ENCODE assay signal across 8 cellular contexts in the genomic region with DNA sequence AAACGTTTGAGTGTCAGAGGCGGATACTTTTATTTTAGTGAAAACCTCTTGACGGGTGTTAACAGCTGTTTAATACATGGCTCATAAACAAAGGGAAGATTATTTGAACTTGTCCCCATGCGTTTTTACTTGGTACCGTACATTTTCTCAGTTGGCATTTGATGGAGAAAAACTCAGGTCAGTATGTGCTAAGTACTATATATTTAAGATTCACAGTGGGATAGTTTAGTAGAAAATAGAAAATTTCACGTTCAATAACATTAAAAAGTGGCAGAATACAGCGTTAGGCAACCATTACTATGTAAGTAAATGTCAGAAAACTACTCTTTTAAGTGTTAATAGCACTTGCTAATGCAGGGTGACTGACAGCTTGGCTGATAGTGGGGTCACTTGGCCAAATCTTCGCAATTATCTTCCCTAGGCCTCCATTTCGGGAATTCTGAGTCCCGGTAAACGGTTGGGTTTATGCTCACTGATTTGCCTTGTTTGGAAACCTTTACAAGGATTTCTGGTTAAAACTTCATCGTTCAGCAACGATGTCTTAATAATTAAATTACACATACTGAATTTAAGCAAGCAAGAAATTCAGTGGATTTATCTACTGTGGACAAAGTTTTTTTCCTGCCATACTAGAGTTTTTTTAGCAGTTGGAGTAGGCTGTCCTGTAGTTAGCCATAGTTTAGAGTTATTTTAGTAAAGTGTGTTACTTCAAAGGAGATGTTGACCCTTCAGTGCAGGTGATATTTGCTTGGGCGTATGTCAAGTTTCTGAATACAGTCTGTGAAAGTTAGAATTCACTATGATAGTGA. TPM values are rescaled to one million over a fixed set of nuclear protein-coding genes. Genes with fewer than 3 reads are reported as not detected.
DNase-seq lines count a peak whose midpoint lies in the region; ATAC-seq and TF ChIP-seq lines count a peak whose summit lies in the region.

No MANE protein-coding gene starts in this region.

- H3K4me3 Mint-ChIP-seq in activated CD8-positive, alpha-beta T cell treated with anti-CD3 and anti-CD28 coated beads, Interleukin-2, amount 10 ng/mL, durations not matched to agents 7 days and 5 days: peak overlapping the region; percentile 83

- no peaks in the 10 kb centered on the region for H3K9me3 Mint-ChIP-seq in activated CD8-positive, alpha-beta T cell treated with anti-CD3 and anti-CD28 coated beads, Interleukin-2, amount 10 ng/mL, durations not matched to agents 7 days and 5 days (ENCODE audit: insufficient read depth)

- TF ChIP-seq EP300 in stomach (IDR thresholded peaks at IDR 0.05): no peak

- H3K36me3 Mint-ChIP-seq in activated CD8-positive, alpha-beta T cell treated with anti-CD3 and anti-CD28 coated beads, Interleukin-2, amount 10 ng/mL, durations not matched to agents 7 days and 5 days (ENCODE audit: low read depth): peaks cover 82% of the 10 kb centered on the region

- H3K36me3 ChIP-seq in stomach: peaks cover 0 to 1% (median 0%) of the 10 kb centered on the region in 4 donors

- POLR2A ChIA-PET in activated CD8-positive, alpha-beta T cell treated with anti-CD3 and anti-CD28 coated beads, Interleukin-2, amount 10 ng/mL, durations not matched to agents 7 days and 5 days (lab: Charles Lee): interaction anchor here (1.2 to 11.6 kb wide), 4 partner anchors 10 to 101 kb away, joined by 3 to 594 read pairs (median 150); no protein-coding TSS in a partner anchor

- no peaks in the 10 kb centered on the region for H3K27me3 ChIP-seq in stomach

- 3 to 9% (median 5%) methylated on average over 14 of the region's 14 CpGs for WGBS in stomach, 5 donors

- no peaks in the 10 kb centered on the region for H3K27me3 Mint-ChIP-seq in activated CD8-positive, alpha-beta T cell treated with anti-CD3 and anti-CD28 coated beads, Interleukin-2, amount 10 ng/mL, durations not matched to agents 7 days and 5 days (ENCODE audit: low read depth)

- H3K4me1 ChIP-seq in stomach: peaks cover 34 to 69% (median 57%) of the 10 kb centered on the region in 4 donors

- no peak for TF ChIP-seq CTCF in stomach (IDR thresholded peaks at IDR 0.05)

- no peak for ATAC-seq in activated CD8-positive, alpha-beta T cell treated with anti-CD3 and anti-CD28 coated beads, Interleukin-2, amount 10 ng/mL, durations not matched to agents 7 days and 5 days
- ATAC-seq in GM18517 (IDR thresholded peaks at IDR 0.05; ENCODE audit: unreplicated experiment) (no peak), GM19351 (IDR thresholded peaks at IDR 0.05; ENCODE audit: unreplicated experiment) (no peak)

- peak overlapping the region; percentile 98 for H3K27ac Mint-ChIP-seq in activated CD8-positive, alpha-beta T cell treated with anti-CD3 and anti-CD28 coated beads, Interleukin-2, amount 10 ng/mL, durations not matched to agents 7 days and 5 days

- H3K9me3 ChIP-seq in iPS-18c (ENCODE audit: control insufficient read depth, insufficient read depth, low read length): no peaks in the 10 kb centered on the region
- no peaks in the 10 kb centered on the region for H3K9me3 ChIP-seq in stomach

- peaks cover 58% of the 10 kb centered on the region for H3K4me1 Mint-ChIP-seq in activated CD8-positive, alpha-beta T cell treated with anti-CD3 and anti-CD28 coated beads, Interleukin-2, amount 10 ng/mL, durations not matched to agents 7 days and 5 days (ENCODE audit: low read depth)

- H3K4me3 ChIP-seq in iPS-18c (ENCODE audit: insufficient read depth, low read depth, low read length) (peak overlapping the region; percentile 54), stomach (peak overlapping the region; percentile 55 to 66 (median 62))

- no peak for TF ChIP-seq POLR2A in stomach (IDR thresholded peaks at IDR 0.05)

- CTCF ChIA-PET in activated CD8-positive, alpha-beta T cell treated with anti-CD3 and anti-CD28 coated beads, Interleukin-2, amount 10 ng/mL, durations not matched to agents 7 days and 5 days (lab: Charles Lee): interaction anchor here (0.6 to 5.5 kb wide), 6 partner anchors 10 to 96 kb away, joined by 3 to 80 read pairs (median 4); no protein-coding TSS in a partner anchor

- DNase-seq in NCI-H2171 treated with DMSO at 0.1 percent for 48 hours (lab: John Stamatoyannopoulos, UW) (peak; percentile 45), NCI-H2171 (lab: John Stamatoyannopoulos, UW) (no peak), stomach (no peak), GM03348 (ENCODE audit: low spot score) (no peak)
- DNase-seq in activated CD8-positive, alpha-beta T cell treated with anti-CD3 and anti-CD28 coated beads, Interleukin-2, amount 10 ng/mL, durations not matched to agents 7 days and 5 days: no peak

- peak overlapping the region; percentile 96 to 99 (median 97) for H3K27ac ChIP-seq in stomach

- intact Hi-C loops in stomach (cut with DNase I; ENCODE audit: low total_unique reads): no loop called here

RNA-seq across cellular contexts. Expression of gene CHD2, which starts 4.9 kb away (rescaled TPM):
- total RNA-seq in activated CD8-positive, alpha-beta T cell treated with anti-CD3 and anti-CD28 coated beads, Interleukin-2, amount 10 ng/mL, durations not matched to agents 7 days and 5 days: 100 to 1,000 TPM; 137 to 144 TPM
- total RNA-seq in stomach: 100 to 1,000 TPM; 124 to 833 (median 164) TPM
- polyA plus RNA-seq in stomach: 10 to 100 TPM; 21.5 to 29.5 (median 23.5) TPM
